Comparison of ENCODE assay signal across 10 cellular contexts in the genomic region with DNA sequence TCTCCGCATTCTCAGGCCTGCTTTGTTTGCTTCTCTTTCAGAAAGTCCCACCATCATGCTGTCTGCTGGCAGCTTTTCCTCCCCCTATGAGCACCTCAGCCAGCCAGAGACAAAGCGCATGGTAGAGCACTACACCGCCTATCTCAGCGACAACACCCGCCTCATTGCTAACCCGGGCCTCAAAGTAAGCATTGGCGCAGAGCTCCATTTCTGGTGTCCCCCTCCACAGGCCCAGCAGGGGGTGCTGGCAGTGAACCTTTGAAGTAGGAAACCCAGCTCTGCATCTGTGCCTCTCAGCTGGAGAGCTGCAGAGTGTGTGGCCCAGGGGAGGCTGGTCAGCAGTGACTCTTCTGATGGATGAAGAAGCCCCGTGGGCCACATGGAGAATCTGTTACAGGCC.
DNase-seq lines count a peak whose midpoint lies in the region; FAIRE-seq lines count a peak whose summit lies in the region.
"Had no signal": no experiment of that assay in that cellular context is flagged by ENCODE, and none has a peak within 500 bp of the region (broad histone marks: within the 10 kb centered on the region; RNA-seq: fewer than 3 reads in every experiment).

No MANE protein-coding gene starts in this region.

- POLR2A ChIA-PET in CD8-positive, alpha-beta memory T cell (lab: Charles Lee) = no interaction called here

- WGBS in mesodermal cell (ENCODE audit: insufficient coverage in 2 of 2), 2 experiments = 81 to 87% methylated on average over 8 of the region's 8 CpGs

- H3K27me3 Mint-ChIP-seq in activated naive CD8-positive, alpha-beta T cell treated with anti-CD3 and anti-CD28 coated beads for 36 hours = no peaks in the 10 kb centered on the region
- H3K27me3 Mint-ChIP-seq in CD8-positive, alpha-beta memory T cell = peaks cover 14 to 32% of the 10 kb centered on the region in 2 donors

- H3K4me3 Mint-ChIP-seq in activated naive CD8-positive, alpha-beta T cell treated with anti-CD3 and anti-CD28 coated beads for 36 hours = no peak overlapping the region
- H3K4me3 Mint-ChIP-seq in CD8-positive, alpha-beta memory T cell = no peak overlapping the region

- no peak for FAIRE-seq in frontal cortex (lab: Jason Lieb, UNC)

- no peaks in the 10 kb centered on the region for H3K9me3 ChIP-seq in mesodermal cell (ENCODE audit: control insufficient read depth, low read length)
- H3K9me3 ChIP-seq in CD8-positive, alpha-beta memory T cell (ENCODE audit: low read length) = no peaks in the 10 kb centered on the region
- H3K9me3 ChIP-seq: heart right ventricle, tibial nerve had no signal

- no peaks in the 10 kb centered on the region for H3K4me1 ChIP-seq in mesodermal cell (ENCODE audit: control insufficient read depth, insufficient read depth, low read length, poor library complexity, severe bottlenecking)
- H3K4me1 ChIP-seq in CD8-positive, alpha-beta memory T cell (ENCODE audit: insufficient read depth, low read length) = no peaks in the 10 kb centered on the region
- H3K4me1 ChIP-seq: tibial nerve had no signal

- no peaks in the 10 kb centered on the region for H3K27me3 ChIP-seq in CD8-positive, alpha-beta memory T cell (ENCODE audit: insufficient read depth, low read length, poor library complexity, severe bottlenecking)
- H3K27me3 ChIP-seq: heart right ventricle had no signal

- no peak overlapping the region for H3K4me3 ChIP-seq in mesodermal cell (ENCODE audit: extremely low read depth, insufficient read depth, low read length, poor library complexity, severe bottlenecking)
- no peak overlapping the region for H3K4me3 ChIP-seq in CD8-positive, alpha-beta memory T cell (ENCODE audit: low read length)
- H3K4me3 ChIP-seq: heart right ventricle, tibial nerve had no signal

- peaks cover 2% of the 10 kb centered on the region for H3K36me3 Mint-ChIP-seq in activated naive CD8-positive, alpha-beta T cell treated with anti-CD3 and anti-CD28 coated beads for 36 hours
- no peaks in the 10 kb centered on the region for H3K36me3 Mint-ChIP-seq in CD8-positive, alpha-beta memory T cell

- DNase-seq in NCI-H2029 (lab: John Stamatoyannopoulos, UW) (peak; percentile 36), NCI-H2029 treated with DMSO at 0.1 percent for 48 hours (lab: John Stamatoyannopoulos, UW) (no peak), HuH-7 (ENCODE audit: low spot score) (peak; percentile 32), MV-4-11 (lab: John Stamatoyannopoulos, UW) (no peak), frontal cortex (ENCODE audit: low spot score in 2 of 2) (no peak)
- DNase-seq in activated naive CD8-positive, alpha-beta T cell treated with anti-CD3 and anti-CD28 coated beads for 36 hours = peak; percentile 5
- DNase-seq in CD8-positive, alpha-beta memory T cell = no peak
- DNase-seq: heart right ventricle had no signal

- H3K4me1 Mint-ChIP-seq in activated naive CD8-positive, alpha-beta T cell treated with anti-CD3 and anti-CD28 coated beads for 36 hours = no peaks in the 10 kb centered on the region
- no peaks in the 10 kb centered on the region for H3K4me1 Mint-ChIP-seq in CD8-positive, alpha-beta memory T cell

- H3K27ac ChIP-seq in mesodermal cell (ENCODE audit: low read depth, low read length, severe bottlenecking) = peak overlapping the region; percentile 62
- H3K27ac ChIP-seq in CD8-positive, alpha-beta memory T cell (ENCODE audit: low read depth, low read length) = no peak overlapping the region
- H3K27ac ChIP-seq: heart right ventricle, tibial nerve had no signal

- H3K27ac Mint-ChIP-seq in activated naive CD8-positive, alpha-beta T cell treated with anti-CD3 and anti-CD28 coated beads for 36 hours = no peak overlapping the region
- no peak overlapping the region for H3K27ac Mint-ChIP-seq in CD8-positive, alpha-beta memory T cell

- CTCF ChIA-PET in CD8-positive, alpha-beta memory T cell (lab: Charles Lee) = no interaction called here

- peaks cover 79% of the 10 kb centered on the region for H3K36me3 ChIP-seq in mesodermal cell (ENCODE audit: control insufficient read depth, insufficient read depth, low read length)
- no peaks in the 10 kb centered on the region for H3K36me3 ChIP-seq in CD8-positive, alpha-beta memory T cell (ENCODE audit: insufficient read depth, low read length)

- H3K9me3 Mint-ChIP-seq in activated naive CD8-positive, alpha-beta T cell treated with anti-CD3 and anti-CD28 coated beads for 36 hours = no peaks in the 10 kb centered on the region
- H3K9me3 Mint-ChIP-seq in CD8-positive, alpha-beta memory T cell = no peaks in the 10 kb centered on the region

Comparison
In these comparisons a context has a peak if more than half of its experiments do, and no peak if none do; other contexts are left out.
1. DNase-seq: peak in NCI-H2029 (single experiment), HuH-7 (single experiment) and activated naive CD8-positive, alpha-beta T cell treated with anti-CD3 and anti-CD28 coated beads for 36 hours (single experiment); none in NCI-H2029 treated with DMSO at 0.1 percent for 48 hours (single experiment), MV-4-11 (single experiment), frontal cortex (0 of 2) and CD8-positive, alpha-beta memory T cell (0 of 5).